ENCODE assay signal across 23 cellular contexts in the genomic region with DNA sequence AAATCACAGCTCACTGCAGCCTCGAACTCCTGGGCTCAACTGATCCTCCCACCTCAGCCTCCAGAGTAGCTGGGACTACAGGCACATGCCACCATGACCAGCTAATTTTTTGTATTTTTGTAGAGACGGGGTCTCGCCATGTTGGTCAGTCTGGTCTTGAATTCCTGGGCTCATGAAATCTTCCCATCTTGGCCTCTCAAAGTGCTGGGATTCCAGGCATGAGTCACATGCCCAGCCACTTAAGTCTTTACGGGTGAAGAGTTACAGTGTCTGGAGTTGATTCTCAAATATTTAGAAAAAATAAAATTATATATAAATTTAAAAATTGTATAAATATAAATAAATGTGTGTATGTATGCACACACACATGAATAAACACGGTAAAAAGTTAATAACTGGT. TPM values are rescaled to one million over a fixed set of nuclear protein-coding genes. Genes with fewer than 3 reads are reported as not detected.
"Had no signal": no experiment of that assay in that cellular context is flagged by ENCODE, and none has a peak within 500 bp of the region (broad histone marks: within the 10 kb centered on the region; RNA-seq: fewer than 3 reads in every experiment).

No MANE protein-coding gene starts in this region.

- H3K79me2 ChIP-seq: parathyroid adenoma had no signal

- ATAC-seq: activated CD4-positive, CD25-positive, alpha-beta regulatory T cell treated with anti-CD3 and anti-CD28 coated beads, Interleukin-2, amount 50 U/mL, for 24 hours; esophagus mucosa; left colon; naive thymus-derived CD4-positive, alpha-beta T cell; right cardiac atrium; upper lobe of right lung had no signal

- H3K9ac ChIP-seq: parathyroid adenoma had no signal

- H3K4me3 ChIP-seq: ascending aorta, upper lobe of right lung had no signal

- H3K27me3 ChIP-seq: ascending aorta, upper lobe of right lung had no signal

- DNase-seq: activated CD4-positive, alpha-beta T cell treated with anti-CD3 and anti-CD28 coated beads for 48 hours; activated CD4-positive, alpha-beta T cell treated with anti-CD3 and anti-CD28 coated beads, Interleukin-2, amount 50 U/mL, for 48 hours; activated CD8-positive, alpha-beta memory T cell treated with anti-CD3 and anti-CD28 coated beads for 24 hours; activated effector memory CD4-positive, alpha-beta T cell treated with Interleukin-2 at 50 U/mL for 16 hours; activated naive CD4-positive, alpha-beta T cell treated with Interleukin-2 at 50 U/mL for 16 hours; caudate nucleus; endodermal cell; left colon; midbrain; naive thymus-derived CD4-positive, alpha-beta T cell; nucleus accumbens; right cardiac atrium; stimulated activated CD4-positive, alpha-beta T cell treated with anti-CD3 and anti-CD28 coated beads, Interleukin-4, amount 100 ng/mL, for 1 hour; T-helper 9 cell; upper lobe of right lung; WERI-Rb-1 had no signal

- H3K27ac ChIP-seq: ascending aorta, parathyroid adenoma, upper lobe of right lung, WERI-Rb-1 had no signal

- H3K4me1 ChIP-seq: ascending aorta, parathyroid adenoma, upper lobe of right lung had no signal

- H2AFZ ChIP-seq: parathyroid adenoma had no signal

- H3K9me3 ChIP-seq: ascending aorta, upper lobe of right lung had no signal

- H3K36me3 ChIP-seq: ascending aorta, upper lobe of right lung, WERI-Rb-1 had no signal

RNA-seq across cellular contexts. Expression of gene KBTBD12, which starts 14.5 kb away (rescaled TPM):
- total RNA-seq: esophagus mucosa; naive thymus-derived CD4-positive, alpha-beta T cell; neural crest cell; pulmonary artery endothelial cell; T-helper 1 cell treated with Interleukin-12 subunit alpha and Interleukin-12 subunit beta and Interleukin-4 antibody, amounts not matched to agents 30 ng/mL and 1 ng/mL, for 36 hours had no signal
- polyA plus RNA-seq: naive thymus-derived CD4-positive, alpha-beta T cell had no signal
